ENCODE assay signal across 19 cellular contexts in genomic region chr12:3795800-3796133, GRCh38.
"Had no signal": no experiment of that assay in that cellular context is flagged by ENCODE, and none has a peak within 500 bp of the region (broad histone marks: within the 10 kb centered on the region; RNA-seq: fewer than 3 reads in every experiment).

No MANE protein-coding gene starts in this region.

- H3K27me3 ChIP-seq: esophagus squamous epithelium, gastroesophageal sphincter, neural progenitor cell, ovary, tibial artery, upper lobe of left lung, vagina had no signal

- H2AFZ ChIP-seq: neural progenitor cell had no signal

- H3K4me2 ChIP-seq: neural progenitor cell, smooth muscle cell had no signal

- H3K27ac ChIP-seq: esophagus squamous epithelium, gastroesophageal sphincter, left ventricle myocardium inferior, lower lobe of right lung, neural progenitor cell, ovary, tibial artery, upper lobe of left lung, vagina had no signal

- H3K36me3 ChIP-seq: esophagus squamous epithelium, left ventricle myocardium inferior, neural progenitor cell, ovary, vagina had no signal

- H3K9me3 ChIP-seq: esophagus squamous epithelium, gastroesophageal sphincter, left ventricle myocardium inferior, lower lobe of right lung, ovary, tibial artery, upper lobe of left lung, vagina had no signal

- FAIRE-seq: keratinocyte had no signal

- H3K4me3 ChIP-seq: esophagus squamous epithelium, gastroesophageal sphincter, left ventricle myocardium inferior, lower lobe of right lung, neural progenitor cell, ovary, smooth muscle cell, tibial artery, upper lobe of left lung, vagina had no signal

- H3K4me1 ChIP-seq: esophagus squamous epithelium, gastroesophageal sphincter, left ventricle myocardium inferior, lower lobe of right lung, neural progenitor cell, tibial artery, upper lobe of left lung, vagina had no signal

- H3K9ac ChIP-seq: neural progenitor cell had no signal

- DNase-seq: dermis blood vessel endothelial cell; esophagus squamous epithelium; foreskin fibroblast; immature natural killer cell; left ventricle myocardium inferior; lower lobe of right lung; natural killer cell; nucleus accumbens; ovary; right cardiac atrium; stimulated activated CD4-positive, alpha-beta T cell treated with anti-CD3 and anti-CD28 coated beads, Interleukin-2, amount 100 ng/mL, for 48 hours; stimulated activated naive CD8-positive, alpha-beta T cell treated with anti-CD3 and anti-CD28 coated beads, Interleukin-15, Interleukin-2, amounts not matched to agents 100 U/mL and 50 U/mL, for 24 hours; tibial artery; upper lobe of left lung had no signal

- ATAC-seq: gastroesophageal sphincter, lower lobe of right lung, natural killer cell, right cardiac atrium had no signal
